8 cellular contexts compared by ENCODE assay signal in genomic region chr5:50440651-50441478, GRCh38. TPM values are rescaled to one million over a fixed set of nuclear protein-coding genes. Genes with fewer than 3 reads are reported as not detected.
DNase-seq lines count a peak whose midpoint lies in the region; ATAC-seq and TF ChIP-seq lines count a peak whose summit lies in the region.

TSS of gene EMB (minus strand) at chr5:50441288. CDS start at chr5:50441151, 137 bp downstream.

- peak within 1 kb of the TSS; percentile 95 to 99 (median 98) for H3K27ac Mint-ChIP-seq in naive B cell
- H3K27ac Mint-ChIP-seq in stimulated activated naive B cell treated with anti-CD40 and anti-IgM and Interleukin-4, amounts not matched to agents 10 μg/mL and 1 μg/mL and 100 μg/mL, for 72 hours: peak within 1 kb of the TSS; percentile 97

- POLR2A ChIA-PET in A673 (lab: Charles Lee; ENCODE audit: low non-redundant PET): no interaction called here

- no peaks in the 10 kb centered on the region for H3K27me3 Mint-ChIP-seq in naive B cell
- no peaks in the 10 kb centered on the region for H3K27me3 Mint-ChIP-seq in stimulated activated naive B cell treated with anti-CD40 and anti-IgM and Interleukin-4, amounts not matched to agents 10 μg/mL and 1 μg/mL and 100 μg/mL, for 72 hours

- peak within 1 kb of the TSS; percentile 57 for H3K27ac ChIP-seq in A673 (ENCODE audit: low read depth, low read length, poor library complexity, severe bottlenecking)

- no peaks in the 10 kb centered on the region for H3K9me3 Mint-ChIP-seq in naive B cell
- no peaks in the 10 kb centered on the region for H3K9me3 Mint-ChIP-seq in stimulated activated naive B cell treated with anti-CD40 and anti-IgM and Interleukin-4, amounts not matched to agents 10 μg/mL and 1 μg/mL and 100 μg/mL, for 72 hours

- peak; percentile 71 for DNase-seq in A673 (ENCODE audit: low spot score)
- DNase-seq in NCI-H526 (lab: John Stamatoyannopoulos, UW): peak; percentile 80 to 94
- DNase-seq in activated CD8-positive, alpha-beta memory T cell treated with anti-CD3 and anti-CD28 coated beads for 48 hours (ENCODE audit: low read depth in 2 of 3, low spot score in 2 of 3): peak; percentile 58 to 67 (median 65)
- peak; percentile 5 to 9 for DNase-seq in erythroblast (lab: John Stamatoyannopoulos, UW)
- peak; percentile 83 for DNase-seq in naive B cell
- peak; percentile 81 for DNase-seq in stimulated activated naive B cell treated with anti-CD40 and anti-IgM and Interleukin-4, amounts not matched to agents 10 μg/mL and 1 μg/mL and 100 μg/mL, for 72 hours

- BruUV-seq in A673 (replicated peaks; lab: Mats Ljungman, UMichigan): no TSS peak

- peak; percentile 49 for TF ChIP-seq CTCF in A673 (conservative IDR thresholded peaks at IDR 0.05; ENCODE audit: low read depth, low read length)

- no peaks in the 10 kb centered on the region for H3K36me3 ChIP-seq in A673 (ENCODE audit: insufficient read depth, low read length, poor library complexity, severe bottlenecking)

- no peak for TF ChIP-seq POLR2A in erythroblast (IDR thresholded peaks at IDR 0.05; ENCODE audit: low read length)

- H3K4me1 Mint-ChIP-seq in naive B cell: peaks cover 38 to 84% (median 57%) of the 10 kb centered on the region in 3 donors
- H3K4me1 Mint-ChIP-seq in stimulated activated naive B cell treated with anti-CD40 and anti-IgM and Interleukin-4, amounts not matched to agents 10 μg/mL and 1 μg/mL and 100 μg/mL, for 72 hours: peaks cover 33 to 70% of the 10 kb centered on the region in 2 donors

- H3K9me3 ChIP-seq in A673 (ENCODE audit: low read depth, low read length, poor library complexity, severe bottlenecking): no peaks in the 10 kb centered on the region

- H3K4me1 ChIP-seq in A673 (ENCODE audit: insufficient read depth, low read length, poor library complexity, severe bottlenecking): no peaks in the 10 kb centered on the region

- H3K36me3 Mint-ChIP-seq in naive B cell: peaks cover 5% of the 10 kb centered on the region in 2 donors
- H3K36me3 Mint-ChIP-seq in stimulated activated naive B cell treated with anti-CD40 and anti-IgM and Interleukin-4, amounts not matched to agents 10 μg/mL and 1 μg/mL and 100 μg/mL, for 72 hours: peaks cover 9 to 14% of the 10 kb centered on the region in 2 donors

- intact Hi-C loops in A673 (cut with micrococcal nuclease; ENCODE audit: unreplicated experiment): no loop called here

- peak; percentile 46 for ATAC-seq in GM18519 (IDR thresholded peaks at IDR 0.05; ENCODE audit: low FRiP score, unreplicated experiment)
- peak; percentile 63 for ATAC-seq in HG03064 (IDR thresholded peaks at IDR 0.05; ENCODE audit: low read depth, unreplicated experiment)
- ATAC-seq in naive B cell (ENCODE audit: low read depth in 2 of 2): peak; percentile 70 to 71
- peak; percentile 71 to 74 for ATAC-seq in stimulated activated naive B cell treated with anti-CD40 and anti-IgM and Interleukin-4, amounts not matched to agents 10 μg/mL and 1 μg/mL and 100 μg/mL, for 72 hours (replicated peaks)

- no peaks in the 10 kb centered on the region for H3K27me3 ChIP-seq in A673 (replicated peaks; ENCODE audit: insufficient read depth, low read depth, low read length, poor library complexity)

- H3K4me3 ChIP-seq in A673 (ENCODE audit: low read depth, low read length, poor library complexity, severe bottlenecking): peak within 1 kb of the TSS; percentile 65

- CTCF ChIA-PET in A673 (lab: Charles Lee): no interaction called here

- peak within 1 kb of the TSS; percentile 91 to 97 (median 94) for H3K4me3 Mint-ChIP-seq in naive B cell
- H3K4me3 Mint-ChIP-seq in stimulated activated naive B cell treated with anti-CD40 and anti-IgM and Interleukin-4, amounts not matched to agents 10 μg/mL and 1 μg/mL and 100 μg/mL, for 72 hours: peak within 1 kb of the TSS; percentile 92 to 96

RNA-seq across cellular contexts. Expression of gene EMB, which starts in this region (rescaled TPM):
- total RNA-seq in A673 (2021): 18.9 and 21.8 TPM in 2 replicates
- polyA plus RNA-seq in naive B cell (ENCODE audit: low read depth in 6 of 6): 100 to 1,000 TPM in 4 of 6 donors, 10 to 100 TPM in 2; 95.7 to 164 (median 113) TPM

Comparison
In these comparisons a context has a peak if more than half of its experiments do, and no peak if none do; other contexts are left out.
1. Peak in every context shown above with its lines: DNase-seq, ATAC-seq, H3K4me3 ChIP-seq and H3K27ac ChIP-seq.
2. DNase-seq: peak in every context shown above with its lines; median percentile 87 in NCI-H526; 83 in naive B cell; 81 in stimulated activated naive B cell treated with anti-CD40 and anti-IgM and Interleukin-4, amounts not matched to agents 10 μg/mL and 1 μg/mL and 100 μg/mL, for 72 hours; 71 in A673; 65 in activated CD8-positive, alpha-beta memory T cell treated with anti-CD3 and anti-CD28 coated beads for 48 hours; 7 in erythroblast.